25 cellular contexts compared by ENCODE assay signal in genomic region chr4:22072726-22073125, GRCh38.
"Had no signal": no experiment of that assay in that cellular context is flagged by ENCODE, and none has a peak within 500 bp of the region (broad histone marks: within the 10 kb centered on the region; RNA-seq: fewer than 3 reads in every experiment).

No MANE protein-coding gene starts in this region.

- H3K36me3 Mint-ChIP-seq: memory B cell; naive B cell; natural killer cell treated with Interleukin-12 subunit alpha and Interleukin-12 subunit beta and Interleukin-15 and Interleukin-18, amount 100 ng/mL, for 72 hours had no signal

- H3K4me1 ChIP-seq: gastroesophageal sphincter, heart left ventricle, parathyroid adenoma, right lobe of liver, thyroid gland had no signal

- H3K36me3 ChIP-seq: gastroesophageal sphincter, heart left ventricle, neutrophil, right lobe of liver, thyroid gland had no signal

- H3K4me3 ChIP-seq: coronary artery, gastroesophageal sphincter, heart left ventricle, hepatocyte, lung, right lobe of liver, thyroid gland had no signal

- H3K9ac ChIP-seq: parathyroid adenoma had no signal

- H3K79me2 ChIP-seq: hepatocyte, parathyroid adenoma had no signal

- H2AFZ ChIP-seq: hepatocyte, parathyroid adenoma had no signal

- H3K27ac Mint-ChIP-seq: effector memory CD8-positive, alpha-beta T cell; memory B cell; naive B cell; natural killer cell treated with Interleukin-12 subunit alpha and Interleukin-12 subunit beta and Interleukin-15 and Interleukin-18, amount 100 ng/mL, for 72 hours; progenitor cell of endocrine pancreas; stimulated activated naive CD8-positive, alpha-beta T cell treated with anti-CD3 and anti-CD28 coated beads, Interleukin-15, amount 100 ng/mL, for 72 hours had no signal

- H3K27me3 ChIP-seq: gastroesophageal sphincter, heart left ventricle, hepatocyte, neutrophil, right lobe of liver, thyroid gland had no signal

- H3K4me1 Mint-ChIP-seq: memory B cell, naive B cell, neural crest cell had no signal

- H3K4me2 ChIP-seq: hepatocyte had no signal

- H3K9me3 ChIP-seq: gastroesophageal sphincter, neutrophil, right lobe of liver, thyroid gland had no signal

- ATAC-seq: effector memory CD8-positive, alpha-beta T cell; gastroesophageal sphincter; heart left ventricle; left lobe of liver; natural killer cell treated with Interleukin-12 subunit alpha and Interleukin-12 subunit beta and Interleukin-15 and Interleukin-18, amount 100 ng/mL, for 72 hours; right lobe of liver had no signal

- DNase-seq: effector memory CD8-positive, alpha-beta T cell; foreskin fibroblast; heart left ventricle; kidney; naive B cell; right lobe of liver; small intestine; stimulated activated CD4-positive, alpha-beta T cell treated with anti-CD3 and anti-CD28 coated beads, Interleukin-15, amount 100 ng/mL, for 24 hours; stimulated activated CD4-positive, alpha-beta T cell treated with anti-CD3 and anti-CD28 coated beads, Interleukin-4, amount 100 ng/mL, for 1 hour; stimulated activated CD8-positive, alpha-beta memory T cell treated with anti-CD3 and anti-CD28 coated beads, Interleukin-4, amount 100 ng/mL, for 48 hours; stimulated activated naive CD4-positive, alpha-beta T cell; stimulated activated naive CD8-positive, alpha-beta T cell treated with anti-CD3 and anti-CD28 coated beads, Interleukin-15, amount 100 ng/mL, for 72 hours; thyroid gland; trophoblast cell had no signal

- H3K27me3 Mint-ChIP-seq: effector memory CD8-positive, alpha-beta T cell; memory B cell; naive B cell; natural killer cell treated with Interleukin-12 subunit alpha and Interleukin-12 subunit beta and Interleukin-15 and Interleukin-18, amount 100 ng/mL, for 72 hours; progenitor cell of endocrine pancreas; stimulated activated naive CD8-positive, alpha-beta T cell treated with anti-CD3 and anti-CD28 coated beads, Interleukin-15, amount 100 ng/mL, for 72 hours had no signal

- H3K4me3 Mint-ChIP-seq: effector memory CD8-positive, alpha-beta T cell; memory B cell; naive B cell; natural killer cell treated with Interleukin-12 subunit alpha and Interleukin-12 subunit beta and Interleukin-15 and Interleukin-18, amount 100 ng/mL, for 72 hours; neural crest cell; stimulated activated naive CD8-positive, alpha-beta T cell treated with anti-CD3 and anti-CD28 coated beads, Interleukin-15, amount 100 ng/mL, for 72 hours had no signal

- H3K27ac ChIP-seq: coronary artery, gastroesophageal sphincter, heart left ventricle, hepatocyte, neutrophil, parathyroid adenoma, right lobe of liver, thyroid gland had no signal
